ENCODE assay signal across 17 cellular contexts in the genomic region with DNA sequence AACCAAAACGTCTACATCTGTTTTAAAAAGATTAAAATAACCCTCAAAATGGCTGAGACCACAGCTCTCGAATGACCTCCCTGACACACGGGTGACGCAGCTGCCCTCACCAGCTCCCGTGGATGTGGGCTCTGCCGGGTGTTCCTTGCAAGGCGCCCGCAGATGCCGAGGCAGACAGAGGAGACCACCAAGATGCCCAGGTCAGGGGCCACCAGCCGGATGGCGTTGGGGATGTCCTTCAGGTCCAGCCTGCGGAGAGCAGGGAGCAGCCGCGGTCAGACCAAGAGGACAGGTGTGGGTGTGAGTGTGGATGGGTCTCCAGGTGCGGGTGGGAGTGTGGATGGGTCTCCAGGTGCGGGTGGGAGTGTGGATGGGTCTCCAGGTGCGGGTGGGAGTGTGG. TPM values are rescaled to one million over a fixed set of nuclear protein-coding genes. Genes with fewer than 3 reads are reported as not detected.
DNase-seq lines count a peak whose midpoint lies in the region; ATAC-seq and TF ChIP-seq lines count a peak whose summit lies in the region.
"Had no signal": no experiment of that assay in that cellular context is flagged by ENCODE, and none has a peak within 500 bp of the region (broad histone marks: within the 10 kb centered on the region; RNA-seq: fewer than 3 reads in every experiment).

No MANE protein-coding gene starts in this region.

- no peak overlapping the region for H3K4me3 Mint-ChIP-seq in activated CD4-positive, alpha-beta T cell treated with anti-CD3 and anti-CD28 coated beads, Interleukin-2, amount 10 ng/mL, durations not matched to agents 7 days and 5 days
- peak overlapping the region; percentile 25 for H3K4me3 Mint-ChIP-seq in endothelial cell (ENCODE audit: unreplicated experiment)
- H3K4me3 Mint-ChIP-seq in progenitor cell of endocrine pancreas (ENCODE audit: low read depth): no peak overlapping the region
- H3K4me3 Mint-ChIP-seq: H9 had no signal

- H3K4me1 Mint-ChIP-seq in activated CD4-positive, alpha-beta T cell treated with anti-CD3 and anti-CD28 coated beads, Interleukin-2, amount 10 ng/mL, durations not matched to agents 7 days and 5 days: peaks cover 28% of the 10 kb centered on the region
- peaks cover 7% of the 10 kb centered on the region for H3K4me1 Mint-ChIP-seq in endothelial cell (ENCODE audit: unreplicated experiment)
- H3K4me1 Mint-ChIP-seq in progenitor cell of endocrine pancreas (ENCODE audit: low read depth): no peaks in the 10 kb centered on the region

- POLR2A ChIA-PET in activated CD4-positive, alpha-beta T cell treated with anti-CD3 and anti-CD28 coated beads, Interleukin-2, amount 10 ng/mL, durations not matched to agents 7 days and 5 days (lab: Charles Lee): no interaction called here
- POLR2A ChIA-PET in RWPE1 (lab: Yijun Ruan, JAX; ENCODE audit: low non-redundant PET): no interaction called here

- no peak for ATAC-seq in HG03095 (IDR thresholded peaks at IDR 0.05; ENCODE audit: unreplicated experiment)
- ATAC-seq: GM12878 had no signal

- peaks cover 10% of the 10 kb centered on the region for H3K36me3 Mint-ChIP-seq in activated CD4-positive, alpha-beta T cell treated with anti-CD3 and anti-CD28 coated beads, Interleukin-2, amount 10 ng/mL, durations not matched to agents 7 days and 5 days (ENCODE audit: low read depth)
- H3K36me3 Mint-ChIP-seq in endothelial cell (ENCODE audit: low read depth, unreplicated experiment) (no peaks in the 10 kb centered on the region), progenitor cell of endocrine pancreas (ENCODE audit: insufficient read depth) (no peaks in the 10 kb centered on the region)
- H3K36me3 Mint-ChIP-seq: CD4-positive, CD25-positive, alpha-beta regulatory T cell had no signal

- H3K27ac ChIP-seq in RWPE1: peak overlapping the region; percentile 57
- H3K27ac ChIP-seq: 22Rv1; BLaER1 treated with 17β-estradiol and CSF1 and Interleukin-3, amounts not matched to agents 10 nM and 100 nM had no signal

- DNase-seq in activated CD4-positive, alpha-beta T cell treated with anti-CD3 and anti-CD28 coated beads, Interleukin-2, amount 10 ng/mL, durations not matched to agents 7 days and 5 days: no peak
- no peak for DNase-seq in activated CD4-positive, alpha-beta T cell treated with anti-CD3 and anti-CD28 coated beads for 4 hours
- no peak for DNase-seq in RWPE1 (ENCODE audit: low spot score)
- no peak for DNase-seq in endothelial cell (ENCODE audit: low spot score)
- DNase-seq in 8988T: no peak
- no peak for DNase-seq in cardiac septum (ENCODE audit: low spot score)
- no peak for DNase-seq in progenitor cell of endocrine pancreas (ENCODE audit: low spot score, unreplicated experiment)
- DNase-seq: CD4-positive, CD25-positive, alpha-beta regulatory T cell; DMS53; DND-41; EL; H9 had no signal

- TF ChIP-seq CTCF in RWPE1 (conservative IDR thresholded peaks at IDR 0.05; ENCODE audit: low read depth) (no peak), endothelial cell (IDR thresholded peaks at IDR 0.05; ENCODE audit: unreplicated experiment) (no peak), progenitor cell of endocrine pancreas (IDR thresholded peaks at IDR 0.05; ENCODE audit: unreplicated experiment) (no peak)

- no peaks in the 10 kb centered on the region for H3K27me3 Mint-ChIP-seq in activated CD4-positive, alpha-beta T cell treated with anti-CD3 and anti-CD28 coated beads, Interleukin-2, amount 10 ng/mL, durations not matched to agents 7 days and 5 days
- H3K27me3 Mint-ChIP-seq in endothelial cell (ENCODE audit: unreplicated experiment): peaks cover 8% of the 10 kb centered on the region
- H3K27me3 Mint-ChIP-seq in progenitor cell of endocrine pancreas: peaks cover 3% of the 10 kb centered on the region
- H3K27me3 Mint-ChIP-seq: CD4-positive, CD25-positive, alpha-beta regulatory T cell had no signal

- CTCF ChIA-PET in activated CD4-positive, alpha-beta T cell treated with anti-CD3 and anti-CD28 coated beads, Interleukin-2, amount 10 ng/mL, durations not matched to agents 7 days and 5 days (lab: Charles Lee): interaction anchor here (0.5 to 1.0 kb wide), 2 partner anchors 26 to 378 kb away, joined by 3 read pairs; no protein-coding TSS in a partner anchor
- CTCF ChIA-PET in RWPE1 (lab: Yijun Ruan, JAX): interaction anchor here (0.6 to 6.4 kb wide), 2 partner anchors 44 to 93 kb away, joined by 3 to 55 read pairs; a partner anchor contains a TSS

- no peaks in the 10 kb centered on the region for H3K9me3 Mint-ChIP-seq in activated CD4-positive, alpha-beta T cell treated with anti-CD3 and anti-CD28 coated beads, Interleukin-2, amount 10 ng/mL, durations not matched to agents 7 days and 5 days
- H3K9me3 Mint-ChIP-seq in endothelial cell (ENCODE audit: unreplicated experiment): no peaks in the 10 kb centered on the region
- H3K9me3 Mint-ChIP-seq in progenitor cell of endocrine pancreas (ENCODE audit: low read depth): no peaks in the 10 kb centered on the region
- H3K9me3 Mint-ChIP-seq: CD4-positive, CD25-positive, alpha-beta regulatory T cell; H9 had no signal

- intact Hi-C loops in cardiac septum (cut with DNase I): loop anchor here (5.0 kb wide), 2 partner anchors 426 to 476 kb away; a partner anchor contains a TSS

- peak overlapping the region; percentile 72 for H3K27ac Mint-ChIP-seq in activated CD4-positive, alpha-beta T cell treated with anti-CD3 and anti-CD28 coated beads, Interleukin-2, amount 10 ng/mL, durations not matched to agents 7 days and 5 days
- H3K27ac Mint-ChIP-seq in endothelial cell (ENCODE audit: unreplicated experiment) (peak overlapping the region; percentile 18), progenitor cell of endocrine pancreas (no peak overlapping the region)
- H3K27ac Mint-ChIP-seq: H9 had no signal

RNA-seq across cellular contexts. Expression of a gene that starts 35.1 kb away (rescaled TPM):
- 10 to 100 TPM; 20.5 to 27.2 TPM for total RNA-seq in activated CD4-positive, alpha-beta T cell treated with anti-CD3 and anti-CD28 coated beads, Interleukin-2, amount 10 ng/mL, durations not matched to agents 7 days and 5 days
- total RNA-seq in endothelial cell (ENCODE audit: unreplicated experiment) (20.8 TPM), cardiac septum (14.9 TPM), progenitor cell of endocrine pancreas (17.2 and 18.2 TPM in 2 replicates)

RNA-seq across cellular contexts. Expression of a gene that starts 35.2 kb away (rescaled TPM):
- total RNA-seq in activated CD4-positive, alpha-beta T cell treated with anti-CD3 and anti-CD28 coated beads, Interleukin-2, amount 10 ng/mL, durations not matched to agents 7 days and 5 days: 100 to 1,000 TPM; 214 to 234 TPM
- total RNA-seq in endothelial cell (ENCODE audit: unreplicated experiment) (74.2 TPM), cardiac septum (17.1 TPM), progenitor cell of endocrine pancreas (19.4 and 21.5 TPM in 2 replicates)

RNA-seq across cellular contexts. Expression of a gene that starts 43.7 kb away (rescaled TPM):
- 100 to 1,000 TPM; 239 to 303 TPM for total RNA-seq in activated CD4-positive, alpha-beta T cell treated with anti-CD3 and anti-CD28 coated beads, Interleukin-2, amount 10 ng/mL, durations not matched to agents 7 days and 5 days
- total RNA-seq in endothelial cell (ENCODE audit: unreplicated experiment) (428 TPM), cardiac septum (20.4 TPM), progenitor cell of endocrine pancreas (37.7 and 44.7 TPM in 2 replicates)

RNA-seq across cellular contexts. Expression of a gene that starts 55.1 kb away (rescaled TPM):
- 10 to 100 TPM; 21.0 to 24.2 TPM for total RNA-seq in activated CD4-positive, alpha-beta T cell treated with anti-CD3 and anti-CD28 coated beads, Interleukin-2, amount 10 ng/mL, durations not matched to agents 7 days and 5 days
- total RNA-seq in endothelial cell (ENCODE audit: unreplicated experiment) (2.6 TPM), cardiac septum (0.97 TPM), progenitor cell of endocrine pancreas (1.2 and 1.9 TPM in 2 replicates)
- total RNA-seq: A673 had no signal
